In genomic region chr13:91381371-91381770, GRCh38 we compare ENCODE assay signal across 1 cellular context.
TF ChIP-seq lines count a peak whose summit lies in the region.

No MANE protein-coding gene starts in this region.

TF ChIP-seq in HepG2, 621 proteins besides CTCF, POLR2A, EP300 and RAD21 (continued from another document):
- TF ChIP-seq STAT6 (CRISPR knock-in tag; IDR thresholded peaks at IDR 0.05; ENCODE audit: borderline replicate concordance) (no peak), IRF1 (CRISPR knock-in tag; IDR thresholded peaks at IDR 0.05; ENCODE audit: low read depth) (no peak), ZSCAN25 (CRISPR knock-in tag; IDR thresholded peaks at IDR 0.05) (no peak)
